Comparison of ENCODE assay signal across 20 cellular contexts in the genomic region with DNA sequence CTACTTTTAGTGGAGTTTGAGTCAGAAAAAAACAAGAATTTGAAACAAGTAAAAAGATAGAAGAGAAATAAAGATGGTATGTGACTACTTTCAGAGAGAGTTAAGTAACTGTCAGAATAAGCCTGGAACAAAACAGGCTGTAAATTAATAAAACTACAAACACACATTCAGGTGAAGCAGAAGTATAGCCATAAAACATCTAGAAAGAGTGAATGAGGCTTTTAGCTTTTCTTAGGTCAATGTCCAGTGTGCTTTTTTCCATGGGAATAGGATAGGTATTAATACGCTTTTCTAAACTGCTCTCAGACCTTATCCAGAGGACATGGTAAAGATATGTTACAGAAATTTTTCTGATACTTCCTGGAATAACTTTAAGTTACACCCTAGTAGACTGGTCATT.
"Had no signal": no experiment of that assay in that cellular context is flagged by ENCODE, and none has a peak within 500 bp of the region (broad histone marks: within the 10 kb centered on the region; RNA-seq: fewer than 3 reads in every experiment).

No MANE protein-coding gene starts in this region.

- DNase-seq: colonic mucosa; dermis blood vessel endothelial cell; erythroblast; foreskin keratinocyte; kidney; left cardiac atrium; left ventricle myocardium superior; mesendoderm; naive thymus-derived CD8-positive, alpha-beta T cell; posterior cingulate gyrus; sigmoid colon; stimulated activated CD4-positive, alpha-beta T cell treated with anti-CD3 and anti-CD28 coated beads, Interleukin-12 subunit alpha, Interleukin-12 subunit beta, amount 100 ng/mL, for 4 hours; testis; transverse colon had no signal

- H3K36me3 ChIP-seq: colonic mucosa had no signal

- H3K27me3 Mint-ChIP-seq: naive thymus-derived CD8-positive, alpha-beta T cell; stimulated activated naive CD8-positive, alpha-beta T cell treated with anti-CD3 and anti-CD28 coated beads, Interleukin-15, Interleukin-2, amounts not matched to agents 100 ng/mL and 50 ng/mL, for 24 hours had no signal

- H3K27ac ChIP-seq: colonic mucosa, foreskin keratinocyte, right atrium auricular region, sigmoid colon, skin epidermis, testis had no signal

- ATAC-seq: foreskin keratinocyte; left cardiac atrium; left ventricle myocardium superior; naive thymus-derived CD8-positive, alpha-beta T cell had no signal

- H3K27ac Mint-ChIP-seq: stimulated activated naive CD8-positive, alpha-beta T cell treated with anti-CD3 and anti-CD28 coated beads, Interleukin-15, Interleukin-2, amounts not matched to agents 100 ng/mL and 50 ng/mL, for 24 hours had no signal

- H3K4me1 Mint-ChIP-seq: neural crest cell had no signal

- H3K4me3 ChIP-seq: colonic mucosa, lung, right atrium auricular region, sigmoid colon, skin epidermis, testis, transverse colon had no signal

- FAIRE-seq: endothelial cell of umbilical vein, kidney had no signal

- H3K4me1 ChIP-seq: colonic mucosa, foreskin keratinocyte, right atrium auricular region, sigmoid colon, testis had no signal

- H3K9me3 ChIP-seq: colonic mucosa, sigmoid colon, testis, transverse colon had no signal

- H3K27me3 ChIP-seq: colonic mucosa, foreskin keratinocyte, right atrium auricular region, sigmoid colon, testis, transverse colon had no signal

- H3K4me3 Mint-ChIP-seq: naive thymus-derived CD8-positive, alpha-beta T cell; neural crest cell; stimulated activated naive CD8-positive, alpha-beta T cell treated with anti-CD3 and anti-CD28 coated beads, Interleukin-15, Interleukin-2, amounts not matched to agents 100 ng/mL and 50 ng/mL, for 24 hours had no signal
